10 cellular contexts compared by ENCODE assay signal in genomic region chr5:95669540-95669939, GRCh38. TPM values are rescaled to one million over a fixed set of nuclear protein-coding genes. Genes with fewer than 3 reads are reported as not detected.
DNase-seq lines count a peak whose midpoint lies in the region; FAIRE-seq and TF ChIP-seq lines count a peak whose summit lies in the region.
"Had no signal": no experiment of that assay in that cellular context is flagged by ENCODE, and none has a peak within 500 bp of the region (broad histone marks: within the 10 kb centered on the region; RNA-seq: fewer than 3 reads in every experiment).

No MANE protein-coding gene starts in this region.

- H3K27ac ChIP-seq in neural progenitor cell, result no peak overlapping the region

- H3K4me1 ChIP-seq in skeletal muscle satellite cell (ENCODE audit: control insufficient read depth, insufficient read depth, low read length), result peaks cover 28% of the 10 kb centered on the region
- H3K4me1 ChIP-seq in neural progenitor cell, result no peaks in the 10 kb centered on the region

- no peak for FAIRE-seq in D721Med (lab: Jason Lieb, UNC)
- FAIRE-seq: endometrium had no signal

- H3F3A ChIP-seq in neural progenitor cell (ENCODE audit: low read depth), result no peaks in the 10 kb centered on the region

- POLR2A ChIA-PET in GM10248 (lab: Yijun Ruan, JAX), result no interaction called here

- H3K79me2 ChIP-seq in neural progenitor cell (ENCODE audit: low read depth), result no peaks in the 10 kb centered on the region

- peak; percentile 95 for DNase-seq in HFFc6
- peak; percentile 97 for DNase-seq in cerebellar cortex (ENCODE audit: low spot score)
- DNase-seq in kidney tubule cell (ENCODE audit: low spot score), result peak; percentile 50
- DNase-seq in neural progenitor cell (ENCODE audit: low spot score), result no peak
- DNase-seq in GM10248 (ENCODE audit: extremely low spot score), result no peak
- no peak for DNase-seq in KG1 (lab: John Stamatoyannopoulos, UW)
- no peak for DNase-seq in D721Med (ENCODE audit: insufficient read length, low spot score)
- DNase-seq: T-helper 17 cell had no signal

- H3K4me2 ChIP-seq in skeletal muscle satellite cell (ENCODE audit: low read length) (peak overlapping the region; percentile 47), neural progenitor cell (no peak overlapping the region)

- H3K9me3 ChIP-seq in skeletal muscle satellite cell (replicated peaks; ENCODE audit: low read length), result no peaks in the 10 kb centered on the region
- no peaks in the 10 kb centered on the region for H3K9me3 ChIP-seq in neural progenitor cell (ENCODE audit: low read depth)

- H3K4me3 ChIP-seq in skeletal muscle satellite cell (ENCODE audit: low read length) (peak overlapping the region; percentile 0), neural progenitor cell (no peak overlapping the region)

- H3K36me3 ChIP-seq in skeletal muscle satellite cell (ENCODE audit: insufficient read depth, low read length), result no peaks in the 10 kb centered on the region
- no peaks in the 10 kb centered on the region for H3K36me3 ChIP-seq in neural progenitor cell

- H3K27me3 ChIP-seq in skeletal muscle satellite cell (ENCODE audit: control insufficient read depth, insufficient read depth, low read length) (no peaks in the 10 kb centered on the region), neural progenitor cell (no peaks in the 10 kb centered on the region)

- no peaks in the 10 kb centered on the region for H4K20me1 ChIP-seq in neural progenitor cell (ENCODE audit: low read depth)

- peak overlapping the region; percentile 51 for H3K27ac Mint-ChIP-seq in HFFc6
- no peak overlapping the region for H3K27ac Mint-ChIP-seq in neural progenitor cell
- H3K27ac Mint-ChIP-seq: T-helper 17 cell had no signal

- H3K27me3 Mint-ChIP-seq in HFFc6 (ENCODE audit: insufficient read depth), result no peaks in the 10 kb centered on the region
- peaks cover 2% of the 10 kb centered on the region for H3K27me3 Mint-ChIP-seq in neural progenitor cell (ENCODE audit: insufficient read depth, low read depth)

- CTCF ChIA-PET in GM10248 (lab: Yijun Ruan, JAX), result interaction anchor here (0.5 to 3.0 kb wide), 8 partner anchors 9 to 933 kb away, joined by 3 to 13 read pairs (median 4); partner anchors contain the start of gene RFESD

- H3K36me3 Mint-ChIP-seq in HFFc6 (ENCODE audit: low read depth), result no peaks in the 10 kb centered on the region
- no peaks in the 10 kb centered on the region for H3K36me3 Mint-ChIP-seq in neural progenitor cell

- no peak overlapping the region for H2AFZ ChIP-seq in neural progenitor cell (replicated peaks)

- TF ChIP-seq CTCF in HFFc6 (IDR thresholded peaks at IDR 0.05) (no peak), neural progenitor cell (IDR thresholded peaks at IDR 0.05) (no peak), GM10248 (IDR thresholded peaks at IDR 0.05; ENCODE audit: control extremely low read depth, extremely low read depth, low read depth, missing control alignments) (no peak), D721Med (IDR thresholded peaks at IDR 0.05; ENCODE audit: insufficient read depth, missing control alignments) (no peak)

- H3K4me3 Mint-ChIP-seq in HFFc6, result peak overlapping the region; percentile 39
- H3K4me3 Mint-ChIP-seq in neural progenitor cell, result no peak overlapping the region
- H3K4me3 Mint-ChIP-seq: T-helper 17 cell had no signal

- H3K4me1 Mint-ChIP-seq in HFFc6 (ENCODE audit: low read depth) (peaks cover 50% of the 10 kb centered on the region), neural progenitor cell (peaks cover 6% of the 10 kb centered on the region)
- H3K4me1 Mint-ChIP-seq: T-helper 17 cell had no signal

- H3K9ac ChIP-seq in skeletal muscle satellite cell (ENCODE audit: low read depth, low read length) (no peak overlapping the region), neural progenitor cell (no peak overlapping the region)

- H3K9me3 Mint-ChIP-seq in HFFc6, result no peaks in the 10 kb centered on the region
- peaks cover 3% of the 10 kb centered on the region for H3K9me3 Mint-ChIP-seq in neural progenitor cell

RNA-seq across cellular contexts. Expression of gene SPATA9, which starts 13.3 kb away (rescaled TPM):
- total RNA-seq in HFFc6 (2021; fragmentation: NEBNext Ultra II Directional; extraction: Animal tissue kit (Norgen Biotek cat#: 25700)), result under 1 TPM; 0.17 to 0.73 (median 0.48) TPM
- total RNA-seq in skeletal muscle satellite cell (2012; rRNA removed), result 0.25 TPM in 1 of 2 replicates, not detected in the other
- not detected in 2 replicates for total RNA-seq in neural progenitor cell (ENCODE audit: low replicate concordance)
- total RNA-seq: T-helper 17 cell had no signal

RNA-seq across cellular contexts. Expression of gene RFESD, which starts 23.0 kb away (rescaled TPM):
- 1 to 10 TPM; 2.2 to 3.7 (median 2.3) TPM for total RNA-seq in HFFc6 (2021; fragmentation: NEBNext Ultra II Directional; extraction: Animal tissue kit (Norgen Biotek cat#: 25700))
- 1.7 and 1.8 TPM in 2 replicates for total RNA-seq in skeletal muscle satellite cell (2012; rRNA removed)
- total RNA-seq in neural progenitor cell (ENCODE audit: low replicate concordance), result 3.6 and 4.4 TPM in 2 replicates

RNA-seq across cellular contexts. Expression of gene GPR150, which starts 49.7 kb away (rescaled TPM):
- total RNA-seq in HFFc6 (2021; fragmentation: NEBNext Ultra II Directional; extraction: Animal tissue kit (Norgen Biotek cat#: 25700)), result under 1 TPM; 0.14 to 0.35 (median 0.22) TPM
- 0.22 and 0.25 TPM in 2 replicates for total RNA-seq in skeletal muscle satellite cell (2012; rRNA removed)
- total RNA-seq in neural progenitor cell (ENCODE audit: low replicate concordance), result 0.12 TPM in 1 of 2 replicates, not detected in the other

Comparison
In these comparisons a context has a peak if more than half of its experiments do, and no peak if none do; other contexts are left out.
1. DNase-seq: peak in HFFc6 (single experiment), cerebellar cortex (single experiment) and kidney tubule cell (single experiment); none in neural progenitor cell (single experiment), GM10248 (single experiment), KG1 (single experiment) and D721Med (single experiment).